In genomic region chr17:61209524-61209923, GRCh38 we compare ENCODE assay signal across 13 cellular contexts.
DNase-seq lines count a peak whose midpoint lies in the region; TF ChIP-seq lines count a peak whose summit lies in the region.
"Had no signal": no experiment of that assay in that cellular context is flagged by ENCODE, and none has a peak within 500 bp of the region (broad histone marks: within the 10 kb centered on the region; RNA-seq: fewer than 3 reads in every experiment).

No MANE protein-coding gene starts in this region.

- H3K4me1 Mint-ChIP-seq in activated T-cell treated with anti-CD3 and anti-CD28 coated beads, Interleukin-2, amount 50 U/mL, for 24 hours (ENCODE audit: low read depth) = no peaks in the 10 kb centered on the region

- H3K9me3 Mint-ChIP-seq in activated T-cell treated with anti-CD3 and anti-CD28 coated beads, Interleukin-2, amount 50 U/mL, for 24 hours = no peaks in the 10 kb centered on the region

- no peak overlapping the region for H3K27ac Mint-ChIP-seq in activated T-cell treated with anti-CD3 and anti-CD28 coated beads, Interleukin-2, amount 50 U/mL, for 24 hours

- intact Hi-C loops in thyroid gland (cut with DNase I) = loop anchor here (5.0 kb wide), 2 partner anchors 43 to 188 kb away; partner anchors contain the start of gene TBX2

- H3K4me3 Mint-ChIP-seq in activated T-cell treated with anti-CD3 and anti-CD28 coated beads, Interleukin-2, amount 50 U/mL, for 24 hours = no peak overlapping the region

- 69 to 75% methylated on average over 5 to 6 of the region's 6 CpGs for WGBS in mesodermal cell (ENCODE audit: insufficient coverage in 2 of 2), 2 experiments
- 35 to 45% methylated on average over 6 of the region's 6 CpGs for WGBS in thyroid gland, 2 donors

- DNase-seq in DMS153 treated with DMSO at 0.1 percent for 48 hours (lab: John Stamatoyannopoulos, UW; ENCODE audit: unreplicated experiment) (peak; percentile 27), DMS153 (lab: John Stamatoyannopoulos, UW) (no peak), epidermal melanocyte (ENCODE audit: insufficient read length, low spot score) (peak; percentile 54), thyroid gland (no peak), germinal center (ENCODE audit: low spot score) (no peak), D341Med (ENCODE audit: low spot score) (no peak)
- DNase-seq in activated T-cell treated with anti-CD3 and anti-CD28 coated beads, Interleukin-2, amount 50 U/mL, for 24 hours = no peak
- DNase-seq: 8988T, Caco-2, cerebellar nuclear complex, NCI-H748 treated with DMSO at 0.1 percent for 48 hours had no signal

- H3K4me3 ChIP-seq in mesodermal cell (ENCODE audit: extremely low read depth, insufficient read depth, low read length, poor library complexity, severe bottlenecking) = no peak overlapping the region
- H3K4me3 ChIP-seq in thyroid gland (replicated peaks in 1 of 3) = no peak overlapping the region
- H3K4me3 ChIP-seq: suprapubic skin had no signal

- H3K27ac ChIP-seq in mesodermal cell (ENCODE audit: low read depth, low read length, severe bottlenecking) (peak overlapping the region; percentile 31), thyroid gland (peak overlapping the region; percentile 81 to 92 (median 91))
- H3K27ac ChIP-seq: suprapubic skin had no signal

- H3K36me3 ChIP-seq in mesodermal cell (ENCODE audit: control insufficient read depth, insufficient read depth, low read length) = no peaks in the 10 kb centered on the region
- no peaks in the 10 kb centered on the region for H3K36me3 ChIP-seq in thyroid gland
- H3K36me3 ChIP-seq: suprapubic skin had no signal

- H3K27me3 Mint-ChIP-seq in activated T-cell treated with anti-CD3 and anti-CD28 coated beads, Interleukin-2, amount 50 U/mL, for 24 hours = no peaks in the 10 kb centered on the region

- TF ChIP-seq CTCF in thyroid gland (IDR thresholded peaks at IDR 0.05) = no peak

- H3K4me1 ChIP-seq in mesodermal cell (ENCODE audit: control insufficient read depth, insufficient read depth, low read length, poor library complexity, severe bottlenecking) (peaks cover 12% of the 10 kb centered on the region), thyroid gland (peaks cover 36 to 51% of the 10 kb centered on the region in 2 donors)
- H3K4me1 ChIP-seq: suprapubic skin had no signal

- H3K9me3 ChIP-seq in mesodermal cell (ENCODE audit: control insufficient read depth, low read length) (no peaks in the 10 kb centered on the region), thyroid gland (no peaks in the 10 kb centered on the region)
- H3K9me3 ChIP-seq: Caco-2, suprapubic skin had no signal

- no peak for TF ChIP-seq POLR2A in thyroid gland (IDR thresholded peaks at IDR 0.05)

- H3K36me3 Mint-ChIP-seq in activated T-cell treated with anti-CD3 and anti-CD28 coated beads, Interleukin-2, amount 50 U/mL, for 24 hours (ENCODE audit: low read depth) = no peaks in the 10 kb centered on the region

- no peaks in the 10 kb centered on the region for H3K27me3 ChIP-seq in thyroid gland
- H3K27me3 ChIP-seq: suprapubic skin had no signal

Comparison
In these comparisons a context has a peak if more than half of its experiments do, and no peak if none do; other contexts are left out.
1. DNase-seq: peak in DMS153 treated with DMSO at 0.1 percent for 48 hours (single experiment) and epidermal melanocyte (single experiment); none in DMS153 (single experiment), thyroid gland (0 of 2), activated T-cell treated with anti-CD3 and anti-CD28 coated beads, Interleukin-2, amount 50 U/mL, for 24 hours (single experiment), germinal center (single experiment) and D341Med (single experiment).